In genomic region chr20:63968928-63969760, GRCh38 we compare ENCODE assay signal across 8 cellular contexts. TPM values are rescaled to one million over a fixed set of nuclear protein-coding genes. Genes with fewer than 3 reads are reported as not detected.
A peak's percentile ranks its signal among the peaks of the same experiment; 100 is the strongest.
DNase-seq lines count a peak whose midpoint lies in the region; ATAC-seq and TF ChIP-seq lines count a peak whose summit lies in the region.

No MANE protein-coding gene starts in this region.

- intact Hi-C loops in Panc1 (cut with micrococcal nuclease; ENCODE audit: unreplicated experiment) = no loop called here

- POLR2A ChIA-PET in Panc1 (lab: Charles Lee) = no interaction called here

- DNase-seq in GM13977 (ENCODE audit: low spot score) (peak; percentile 71), Panc1 (ENCODE audit: low read depth, low spot score) (no peak), chondrocyte (ENCODE audit: low spot score) (no peak), memory B cell (ENCODE audit: low spot score in 2 of 2) (no peak), thoracic aorta (ENCODE audit: low spot score) (no peak), NCI-H510A (lab: John Stamatoyannopoulos, UW) (no peak)

- ATAC-seq in Panc1 (peak; percentile 4; the same call in 1 of the 2 replicates), memory B cell (ENCODE audit: low read depth) (peak; percentile 35), thoracic aorta (ENCODE audit: insufficient number of reproducible peaks, low FRiP score, low read depth) (peak; percentile 12), HG03097 (IDR thresholded peaks at IDR 0.05; ENCODE audit: low FRiP score, unreplicated experiment) (no peak), HG03280 (IDR thresholded peaks at IDR 0.05; ENCODE audit: unreplicated experiment) (no peak)

- H3K36me3 Mint-ChIP-seq in chondrocyte (ENCODE audit: low read depth) (peaks cover 2% of the 10 kb centered on the region), memory B cell (peaks cover 8% of the 10 kb centered on the region)

- H3K4me3 Mint-ChIP-seq in chondrocyte (ENCODE audit: unreplicated experiment) = peak overlapping the region; percentile 75
- H3K4me3 Mint-ChIP-seq in memory B cell = peak overlapping the region; percentile 83

- H3K9me3 Mint-ChIP-seq in chondrocyte (ENCODE audit: low read depth) (no peaks in the 10 kb centered on the region), memory B cell (peaks cover 3% of the 10 kb centered on the region)

- H3K27ac Mint-ChIP-seq in chondrocyte (ENCODE audit: unreplicated experiment) = peak overlapping the region; percentile 49
- H3K27ac Mint-ChIP-seq in memory B cell = peak overlapping the region; percentile 53

- H3K4me3 ChIP-seq in Panc1 (ENCODE audit: low read depth in 2 of 2, low read length in 2 of 2) = peak overlapping the region; percentile 58 to 59
- peak overlapping the region; percentile 80 for H3K4me3 ChIP-seq in thoracic aorta

- H3K27me3 Mint-ChIP-seq in chondrocyte (ENCODE audit: low read depth) (no peaks in the 10 kb centered on the region), memory B cell (peaks cover 4% of the 10 kb centered on the region)

- no TSS peak for BruUV-seq in Panc1 (replicated peaks; lab: Mats Ljungman, UMichigan)

- no peak for TF ChIP-seq CTCF in GM13977 (IDR thresholded peaks at IDR 0.05; ENCODE audit: extremely low read depth, insufficient read depth, missing control alignments)
- no peak for TF ChIP-seq CTCF in Panc1 (IDR thresholded peaks at IDR 0.05)
- TF ChIP-seq CTCF in chondrocyte (IDR thresholded peaks at IDR 0.05) = no peak
- no peak for TF ChIP-seq CTCF in thoracic aorta (IDR thresholded peaks at IDR 0.05)

- H3K27me3 ChIP-seq in Panc1 (ENCODE audit: control insufficient read depth, insufficient read depth, low read length) (no peaks in the 10 kb centered on the region), thoracic aorta (replicated peaks; ENCODE audit: insufficient read depth) (no peaks in the 10 kb centered on the region)

- H3K27ac ChIP-seq in Panc1 (ENCODE audit: low read length) (peak overlapping the region; percentile 68; the same call in 1 of the 2 replicates), thoracic aorta (peak overlapping the region in 1 of 2 donors; percentile 53)

- CTCF ChIA-PET in Panc1 (lab: Charles Lee) = no interaction called here

- H3K4me1 Mint-ChIP-seq in chondrocyte (ENCODE audit: low read depth) (peaks cover 18% of the 10 kb centered on the region), memory B cell (peaks cover 16% of the 10 kb centered on the region)

- H3K36me3 ChIP-seq in Panc1 (ENCODE audit: control insufficient read depth, insufficient read depth, low read length) = no peaks in the 10 kb centered on the region; the same call in 1 of the 2 replicates
- peaks cover 9% of the 10 kb centered on the region for H3K36me3 ChIP-seq in thoracic aorta

- H3K9me3 ChIP-seq in Panc1 (ENCODE audit: control insufficient read depth, insufficient read depth, low read depth, low read length) = no peaks in the 10 kb centered on the region
- no peaks in the 10 kb centered on the region for H3K9me3 ChIP-seq in thoracic aorta

- H3K4me1 ChIP-seq in Panc1 (ENCODE audit: control insufficient read depth, insufficient read depth, low read length) = peaks cover 17% of the 10 kb centered on the region
- H3K4me1 ChIP-seq in thoracic aorta (ENCODE audit: control insufficient read depth in 1 of 2, low read depth in 2 of 2) = peaks cover 8 to 25% of the 10 kb centered on the region in 2 donors

- in situ Hi-C loops in GM13977 (cut with MboI; ENCODE audit: low pct_unique_long_range_greater_than_20kb, low sequenced_read_pairs, unreplicated experiment) = no loop called here
- in situ Hi-C loops in Panc1 (cut with HindIII; ENCODE audit: low pct_unique_long_range_greater_than_20kb, low sequenced_read_pairs) = no loop called here

RNA-seq across cellular contexts. Expression of gene ZNF512B, which starts 0.6 kb away (rescaled TPM):
- total RNA-seq in Panc1 (2021; ENCODE audit: unreplicated experiment) (17.9 TPM), chondrocyte (36.5 to 44.3 TPM (median 37.2 TPM) in 3 replicates), thoracic aorta (10 to 100 TPM; 10.2 to 13.8 TPM)
- 13.6 TPM for polyA plus RNA-seq in Panc1 (2012; ENCODE audit: insufficient read length)

RNA-seq across cellular contexts. Expression of gene SAMD10, which starts 10.3 kb away (rescaled TPM):
- 8.8 TPM for total RNA-seq in Panc1 (2021; ENCODE audit: unreplicated experiment)
- polyA plus RNA-seq in Panc1 (2012; ENCODE audit: insufficient read length) = 13.2 TPM
- 3.8 to 4.7 TPM (median 4.3 TPM) in 3 replicates for total RNA-seq in chondrocyte
- total RNA-seq in thoracic aorta = 1 to 10 TPM in 1 of 2 donors, under 1 TPM in 1; 0.78 to 3.0 TPM

RNA-seq across cellular contexts. Expression of gene PRPF6, which starts 11.8 kb away (rescaled TPM):
- total RNA-seq in Panc1 (2021; ENCODE audit: unreplicated experiment) (88.4 TPM), chondrocyte (49.0 to 56.6 TPM (median 49.5 TPM) in 3 replicates), thoracic aorta (10 to 100 TPM; 51.9 to 52.9 TPM)
- polyA plus RNA-seq in Panc1 (2012; ENCODE audit: insufficient read length) = 125 TPM

RNA-seq across cellular contexts. Expression of gene UCKL1, which starts 12.9 kb away (rescaled TPM):
- total RNA-seq in Panc1 (2021; ENCODE audit: unreplicated experiment) = 47.4 TPM
- 76.5 TPM for polyA plus RNA-seq in Panc1 (2012; ENCODE audit: insufficient read length)
- 24.3 to 27.5 TPM (median 27.2 TPM) in 3 replicates for total RNA-seq in chondrocyte
- 10 to 100 TPM; 27.3 to 40.5 TPM for total RNA-seq in thoracic aorta

Comparison
In these comparisons a context has a peak if more than half of its experiments do, and no peak if none do; other contexts are left out.
1. ATAC-seq: peak in Panc1 (single experiment), memory B cell (single experiment) and thoracic aorta (single experiment); none in HG03097 (single experiment) and HG03280 (single experiment).